Comparison of ENCODE assay signal across 8 cellular contexts in genomic region chr2:20350105-20350712, GRCh38. TPM values are rescaled to one million over a fixed set of nuclear protein-coding genes. Genes with fewer than 3 reads are reported as not detected.
DNase-seq lines count a peak whose midpoint lies in the region; ATAC-seq and TF ChIP-seq lines count a peak whose summit lies in the region.

No MANE protein-coding gene starts in this region.

- DNase-seq in NCI-H82 treated with DMSO at 0.1 percent for 48 hours (lab: John Stamatoyannopoulos, UW; ENCODE audit: unreplicated experiment) (peak; percentile 50), activated T-cell treated with anti-CD3 and anti-CD28 coated beads for 48 hours (ENCODE audit: low read depth) (peak; percentile 65), esophagus squamous epithelium (lab: John Stamatoyannopoulos, UW) (no peak), natural killer cell (peak; percentile 62)
- DNase-seq in stimulated activated naive CD8-positive, alpha-beta T cell treated with anti-CD3 and anti-CD28 coated beads, Interleukin-15, Interleukin-2, amounts not matched to agents 100 U/mL and 50 U/mL, for 24 hours = peak; percentile 76

- peak overlapping the region; percentile 88 for H2AFZ ChIP-seq in ACC112 (ENCODE audit: low read length, unreplicated experiment)

- intact Hi-C loops in esophagus squamous epithelium (cut with DNase I) (no loop called here), natural killer cell (cut with micrococcal nuclease) (loop anchor here (1.0 to 5.0 kb wide), 3 partner anchors 97 to 448 kb away; partner anchors contain the start of genes HS1BP3, RHOB and TTC32)

- H3K27ac ChIP-seq in ACC112 (ENCODE audit: low read depth, low read length) (peak overlapping the region; percentile 82), esophagus squamous epithelium (peak overlapping the region; percentile 97 to 99 (median 98))

- no peak for TF ChIP-seq POLR2A in esophagus squamous epithelium (IDR thresholded peaks at IDR 0.05)

- H3K27me3 Mint-ChIP-seq in natural killer cell (ENCODE audit: low read depth in 2 of 2) = no peaks in the 10 kb centered on the region

- TF ChIP-seq CTCF in esophagus squamous epithelium (IDR thresholded peaks at IDR 0.05) (no peak), natural killer cell (IDR thresholded peaks at IDR 0.05) (no peak)

- H3K79me2 ChIP-seq in ACC112 (ENCODE audit: control insufficient read depth, insufficient read depth, low read length, unreplicated experiment) = peaks cover 52% of the 10 kb centered on the region

- H3K9me3 Mint-ChIP-seq in natural killer cell = no peaks in the 10 kb centered on the region

- no peaks in the 10 kb centered on the region for H3K36me3 Mint-ChIP-seq in natural killer cell

- no peak overlapping the region for H3K27ac Mint-ChIP-seq in natural killer cell

- no peaks in the 10 kb centered on the region for H3K9me3 ChIP-seq in esophagus squamous epithelium

- ATAC-seq in GM18517 (IDR thresholded peaks at IDR 0.05; ENCODE audit: unreplicated experiment) (peak; percentile 20), HG03039 (IDR thresholded peaks at IDR 0.05; ENCODE audit: unreplicated experiment) (peak; percentile 29), natural killer cell (peak; percentile 25 to 47 (median 25))
- ATAC-seq in stimulated activated naive CD8-positive, alpha-beta T cell treated with anti-CD3 and anti-CD28 coated beads, Interleukin-15, Interleukin-2, amounts not matched to agents 100 U/mL and 50 U/mL, for 24 hours = peak; percentile 37

- whole genome bisulfite sequencing in esophagus squamous epithelium, 2 donors = 0 to 1% methylated on average over 14 to 22 of the region's 64 CpGs

- H3K4me1 ChIP-seq in ACC112 (ENCODE audit: control insufficient read depth, insufficient read depth, low read length, unreplicated experiment) = peaks cover 30% of the 10 kb centered on the region
- H3K4me1 ChIP-seq in esophagus squamous epithelium = peaks cover 40 to 82% (median 42%) of the 10 kb centered on the region in 3 donors

- peaks cover 40 to 45% of the 10 kb centered on the region in 2 donors for H3K4me1 Mint-ChIP-seq in natural killer cell

- no peaks in the 10 kb centered on the region for H3K27me3 ChIP-seq in ACC112 (ENCODE audit: insufficient read depth, low read length)
- H3K27me3 ChIP-seq in esophagus squamous epithelium = no peaks in the 10 kb centered on the region

- H3K36me3 ChIP-seq in ACC112 (ENCODE audit: insufficient read depth, low read length) (peaks cover 3% of the 10 kb centered on the region; the same call in 1 of the 2 replicates), esophagus squamous epithelium (peaks cover 0 to 12% (median 0%) of the 10 kb centered on the region in 3 donors)

- peak overlapping the region; percentile 98 for H3K4me3 ChIP-seq in ACC112 (ENCODE audit: low read depth, low read length)
- peak overlapping the region; percentile 84 to 97 (median 92) for H3K4me3 ChIP-seq in esophagus squamous epithelium

- H3K4me3 Mint-ChIP-seq in natural killer cell = no peak overlapping the region

RNA-seq across cellular contexts. Expression of gene PUM2, which starts 0.4 kb away (rescaled TPM):
- 10 to 100 TPM; 29.3 to 81.4 (median 48.2) TPM for total RNA-seq in esophagus squamous epithelium
- 100 to 1,000 TPM; 115 to 157 (median 130) TPM for total RNA-seq in natural killer cell
